ENCODE assay signal across 9 cellular contexts in genomic region chr4:1172228-1172851, GRCh38. TPM values are rescaled to one million over a fixed set of nuclear protein-coding genes. Genes with fewer than 3 reads are reported as not detected.
DNase-seq lines count a peak whose midpoint lies in the region; ATAC-seq, FAIRE-seq and TF ChIP-seq lines count a peak whose summit lies in the region.
"Had no signal": no experiment of that assay in that cellular context is flagged by ENCODE, and none has a peak within 500 bp of the region (broad histone marks: within the 10 kb centered on the region; RNA-seq: fewer than 3 reads in every experiment).

TSS of gene SPON2 (minus strand) at chr4:1172583.

- ATAC-seq in mucosa of descending colon (peak; percentile 2), GM21360 (IDR thresholded peaks at IDR 0.05; ENCODE audit: unreplicated experiment) (no peak), HG03342 (IDR thresholded peaks at IDR 0.05; ENCODE audit: unreplicated experiment) (no peak), HG03378 (IDR thresholded peaks at IDR 0.05; ENCODE audit: unreplicated experiment) (no peak)

- intact Hi-C loops in endothelial cell of umbilical vein (cut with micrococcal nuclease) (no loop called here), mucosa of descending colon (cut with DNase I, micrococcal nuclease) (no loop called here)

- FAIRE-seq in endothelial cell of umbilical vein (lab: Jason Lieb, UNC), result no peak

- no peak within 1 kb of the TSS for H3K9ac ChIP-seq in endothelial cell of umbilical vein (replicated peaks; ENCODE audit: extremely low read depth, insufficient read depth, low read length)
- H3K9ac ChIP-seq: KMS-11 had no signal

- no peak for TF ChIP-seq POLR2A in endothelial cell of umbilical vein (IDR thresholded peaks at IDR 0.05; ENCODE audit: low read depth, low read length)

- H3K4me3 Mint-ChIP-seq in activated naive CD4-positive, alpha-beta T cell treated with anti-CD3 and anti-CD28 coated beads, Interleukin-2, amount 10 ng/mL, durations not matched to agents 7 days and 5 days, result peak within 1 kb of the TSS; percentile 35

- no peaks in the 10 kb centered on the region for H3K79me2 ChIP-seq in endothelial cell of umbilical vein (ENCODE audit: control insufficient read depth, insufficient read depth, low read length)

- no TSS peak for BruUV-seq in endothelial cell of umbilical vein (replicated peaks; lab: Mats Ljungman, UMichigan)

- dilution Hi-C loops in endothelial cell of umbilical vein (cut with MboI; ENCODE audit: extremely low pct_ligation_motif_present, low sequenced_read_pairs), result no loop called here

- CTCF ChIA-PET in activated naive CD4-positive, alpha-beta T cell treated with anti-CD3 and anti-CD28 coated beads, Interleukin-2, amount 10 ng/mL, durations not matched to agents 7 days and 5 days (lab: Charles Lee), result interaction anchor here (1.5 kb wide), 1 partner anchor 47 kb away, joined by 3 read pairs; no protein-coding TSS in a partner anchor
- CTCF ChIA-PET in endothelial cell of umbilical vein (lab: Charles Lee), result interaction anchor here (1.2 to 1.3 kb wide), 3 partner anchors 14 to 96 kb away, joined by 3 to 4 read pairs (median 4); no protein-coding TSS in a partner anchor

- H4K20me1 ChIP-seq in endothelial cell of umbilical vein (replicated peaks; ENCODE audit: control insufficient read depth, extremely low read depth, insufficient read depth, low read length), result no peaks in the 10 kb centered on the region

- TF ChIP-seq CTCF in endothelial cell of umbilical vein (IDR thresholded peaks at IDR 0.05; ENCODE audit: extremely low read depth in 1 of 2, insufficient read depth in 1 of 2, low read depth in 1 of 2, low read length in 2 of 2), result no peak
- TF ChIP-seq CTCF in mucosa of descending colon (IDR thresholded peaks at IDR 0.05), result no peak

- peaks cover 75% of the 10 kb centered on the region for H3K27me3 Mint-ChIP-seq in activated naive CD4-positive, alpha-beta T cell treated with anti-CD3 and anti-CD28 coated beads, Interleukin-2, amount 10 ng/mL, durations not matched to agents 7 days and 5 days

- peaks cover 33 to 35% of the 10 kb centered on the region in 2 experiments for H3K27me3 ChIP-seq in endothelial cell of umbilical vein (ENCODE audit: control insufficient read depth in 2 of 2, insufficient read depth in 2 of 2, low read length in 2 of 2)

- peaks cover 2% of the 10 kb centered on the region for H3K4me1 ChIP-seq in endothelial cell of umbilical vein (ENCODE audit: control insufficient read depth, extremely low read depth, insufficient read depth, low read length)
- H3K4me1 ChIP-seq in mucosa of descending colon (ENCODE audit: low read depth), result peaks cover 30% of the 10 kb centered on the region

- DNase-seq in activated naive CD4-positive, alpha-beta T cell treated with anti-CD3 and anti-CD28 coated beads, Interleukin-2, amount 10 ng/mL, durations not matched to agents 7 days and 5 days, result no peak
- DNase-seq in activated naive CD4-positive, alpha-beta T cell treated with anti-CD3 and anti-CD28 coated beads, Interleukin-2, amount 50 U/mL, for 16 hours, result no peak
- no peak for DNase-seq in endothelial cell of umbilical vein (ENCODE audit: low read depth, low spot score)
- peak in 2 of 3 donors; percentile 45 to 52 for DNase-seq in mucosa of descending colon
- no peak for DNase-seq in ureter (ENCODE audit: low spot score)

- no peak within 1 kb of the TSS for H3K27ac Mint-ChIP-seq in activated naive CD4-positive, alpha-beta T cell treated with anti-CD3 and anti-CD28 coated beads, Interleukin-2, amount 10 ng/mL, durations not matched to agents 7 days and 5 days

- H2AFZ ChIP-seq in endothelial cell of umbilical vein (ENCODE audit: low read depth, low read length), result no peak within 1 kb of the TSS

- POLR2A ChIA-PET in endothelial cell of umbilical vein (lab: Charles Lee), result no interaction called here

- H3K9me3 Mint-ChIP-seq in activated naive CD4-positive, alpha-beta T cell treated with anti-CD3 and anti-CD28 coated beads, Interleukin-2, amount 10 ng/mL, durations not matched to agents 7 days and 5 days, result no peaks in the 10 kb centered on the region

- H3K4me2 ChIP-seq in endothelial cell of umbilical vein (ENCODE audit: insufficient read depth, low read length), result no peak within 1 kb of the TSS
- H3K4me2 ChIP-seq: KMS-11 had no signal

- H3K36me3 ChIP-seq in endothelial cell of umbilical vein (ENCODE audit: control insufficient read depth in 2 of 2, extremely low read depth in 1 of 2, insufficient read depth in 2 of 2, low read length in 2 of 2), result no peaks in the 10 kb centered on the region
- H3K36me3 ChIP-seq in mucosa of descending colon (ENCODE audit: low read depth), result no peaks in the 10 kb centered on the region

- no peaks in the 10 kb centered on the region for H3K9me1 ChIP-seq in endothelial cell of umbilical vein (replicated peaks; ENCODE audit: control insufficient read depth, extremely low read depth, insufficient read depth, low read length)

- H3K36me3 Mint-ChIP-seq in activated naive CD4-positive, alpha-beta T cell treated with anti-CD3 and anti-CD28 coated beads, Interleukin-2, amount 10 ng/mL, durations not matched to agents 7 days and 5 days, result no peaks in the 10 kb centered on the region

- H3K27ac ChIP-seq in endothelial cell of umbilical vein (ENCODE audit: insufficient read depth, low read depth, low read length), result no peak within 1 kb of the TSS
- H3K27ac ChIP-seq: KMS-11 had no signal

- no peaks in the 10 kb centered on the region for H3K9me3 ChIP-seq in endothelial cell of umbilical vein (replicated peaks; ENCODE audit: control insufficient read depth, insufficient read depth, low read length)
- H3K9me3 ChIP-seq in mucosa of descending colon, result no peaks in the 10 kb centered on the region

- peaks cover 26% of the 10 kb centered on the region for H3K4me1 Mint-ChIP-seq in activated naive CD4-positive, alpha-beta T cell treated with anti-CD3 and anti-CD28 coated beads, Interleukin-2, amount 10 ng/mL, durations not matched to agents 7 days and 5 days

- H3K4me3 ChIP-seq in endothelial cell of umbilical vein (replicated peaks in 1 of 3; ENCODE audit: insufficient read depth in 1 of 3, low read depth in 1 of 3, low read length in 3 of 3), result no peak within 1 kb of the TSS
- H3K4me3 ChIP-seq in mucosa of descending colon, result no peak within 1 kb of the TSS

TF ChIP-seq in endothelial cell of umbilical vein, 7 proteins besides CTCF, POLR2A, EP300 and RAD21:
- TF ChIP-seq EZH2 (IDR thresholded peaks at IDR 0.05; ENCODE audit: borderline replicate concordance, low read depth, low read length, severe bottlenecking), result peak; percentile 62
- no peak for TF ChIP-seq POLR2AphosphoS5 (IDR thresholded peaks at IDR 0.05; ENCODE audit: insufficient read depth, low read depth, low read length)

RNA-seq across cellular contexts. Expression of gene SPON2, which starts in this region (rescaled TPM):
- total RNA-seq in endothelial cell of umbilical vein (not detected in 2 replicates), mucosa of descending colon (10 to 100 TPM; 19.6 to 42.1 (median 41.4) TPM), ureter (36.6 TPM)
- 0.04 and 0.10 TPM in 2 replicates for polyA plus RNA-seq in endothelial cell of umbilical vein
- not detected in 2 replicates for polyA plus RNA-seq in endothelial cell of umbilical vein (2011; cell fraction: cytosol; rRNA removed)
- not detected in 2 replicates for polyA plus RNA-seq in endothelial cell of umbilical vein (2011; cell fraction: nucleus; rRNA removed)
- not detected in 2 replicates for polyA plus RNA-seq in endothelial cell of umbilical vein (2012)
- 0.13 TPM in 1 of 2 replicates, not detected in the other for polyA minus RNA-seq in endothelial cell of umbilical vein
- polyA minus RNA-seq in endothelial cell of umbilical vein (2011; cell fraction: cytosol; rRNA and poly(A)+ RNA removed), result not detected
- 0.72 and 1.2 TPM in 2 replicates for polyA minus RNA-seq in endothelial cell of umbilical vein (2011; cell fraction: nucleus; rRNA and poly(A)+ RNA removed)

Comparison
In these comparisons a context has a peak if more than half of its experiments do, and no peak if none do; other contexts are left out.
1. RNA of gene SPON2 (total RNA-seq): 19.6 to 42.1 TPM in mucosa of descending colon and 36.6 TPM in ureter (single experiment); not detected in endothelial cell of umbilical vein; every median in the first group is over 10 times any median in the second.
2. DNase-seq: peak in mucosa of descending colon (2 of 3); none in activated naive CD4-positive, alpha-beta T cell treated with anti-CD3 and anti-CD28 coated beads, Interleukin-2, amount 10 ng/mL, durations not matched to agents 7 days and 5 days (single experiment), activated naive CD4-positive, alpha-beta T cell treated with anti-CD3 and anti-CD28 coated beads, Interleukin-2, amount 50 U/mL, for 16 hours (single experiment), endothelial cell of umbilical vein (single experiment) and ureter (single experiment).